10 cellular contexts compared by ENCODE assay signal in the genomic region with DNA sequence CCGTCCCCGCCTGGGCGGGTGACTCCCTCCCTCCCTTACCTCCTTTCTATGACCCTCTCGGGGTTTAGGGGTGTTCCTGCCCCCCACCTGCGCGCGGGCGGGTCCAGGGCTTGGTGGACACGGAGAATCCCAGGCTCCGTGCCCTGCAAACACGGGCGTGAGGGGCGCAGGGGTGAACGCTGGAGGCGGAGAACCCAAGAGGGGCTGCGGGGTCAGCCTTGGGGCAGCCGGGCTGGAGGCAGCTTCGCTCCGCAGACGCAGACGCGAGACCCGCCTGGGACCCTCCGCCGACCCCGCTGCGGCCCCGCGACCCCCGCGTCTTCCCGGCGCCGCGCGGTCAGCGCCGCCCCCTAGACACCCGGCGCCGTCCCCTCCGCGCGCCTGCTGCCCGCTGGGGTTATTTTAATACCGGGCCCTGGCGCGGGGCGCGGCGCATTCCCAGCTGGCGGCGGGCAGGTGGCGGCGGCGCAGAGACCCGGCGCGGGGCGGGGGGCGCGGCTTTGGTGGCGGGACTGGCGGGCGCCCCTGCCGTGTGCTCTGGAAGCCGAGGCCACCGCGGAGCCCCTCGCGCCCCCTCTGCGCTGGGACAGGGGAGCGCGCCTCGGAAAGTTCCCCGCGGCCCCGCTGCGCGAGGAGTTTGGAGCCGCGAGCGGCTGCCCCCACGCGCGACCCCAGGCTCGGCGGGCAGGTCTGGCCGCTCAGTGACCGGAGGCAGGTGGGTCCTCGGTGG. TPM values are rescaled to one million over a fixed set of nuclear protein-coding genes. Genes with fewer than 3 reads are reported as not detected.
DNase-seq lines count a peak whose midpoint lies in the region; ATAC-seq and TF ChIP-seq lines count a peak whose summit lies in the region.
"Had no signal": no experiment of that assay in that cellular context is flagged by ENCODE, and none has a peak within 500 bp of the region (broad histone marks: within the 10 kb centered on the region; RNA-seq: fewer than 3 reads in every experiment).

A gene (plus strand): TSS at position 433 of the 730 bp plus-strand sequence. CDS start 2,560 bp downstream, outside the sequence.

- TF ChIP-seq EP300 in upper lobe of left lung (IDR thresholded peaks at IDR 0.05): no peak

- H3K36me3 ChIP-seq in breast epithelium (no peaks in the 10 kb centered on the region), mesodermal cell (ENCODE audit: control insufficient read depth, insufficient read depth, low read length) (no peaks in the 10 kb centered on the region), upper lobe of left lung (no peaks in the 10 kb centered on the region)

- no TSS peak for BruUV-seq in MCF 10A (replicated peaks; lab: Mats Ljungman, UMichigan)

- H3K9me3 ChIP-seq in breast epithelium: no peaks in the 10 kb centered on the region
- H3K9me3 ChIP-seq in mesodermal cell (ENCODE audit: control insufficient read depth, low read length): no peaks in the 10 kb centered on the region
- no peaks in the 10 kb centered on the region for H3K9me3 ChIP-seq in upper lobe of left lung

- CTCF ChIA-PET in MCF 10A (lab: Yijun Ruan, JAX): interaction anchor here (0.7 kb wide), 1 partner anchor 15 kb away, joined by 3 read pairs; no protein-coding TSS in a partner anchor

- H3K27me3 ChIP-seq in breast epithelium (peaks cover 12 to 62% of the 10 kb centered on the region in 2 donors), upper lobe of left lung (peaks cover 0 to 47% (median 27%) of the 10 kb centered on the region in 4 donors)

- POLR2A ChIA-PET in MCF 10A (lab: Yijun Ruan, JAX): no interaction called here

- H3K27ac ChIP-seq in breast epithelium (peak within 1 kb of the TSS in 1 of 2 donors; percentile 7), mesodermal cell (ENCODE audit: low read depth, low read length, severe bottlenecking) (no peak within 1 kb of the TSS), upper lobe of left lung (no peak within 1 kb of the TSS)

- TF ChIP-seq POLR2A in breast epithelium (IDR thresholded peaks at IDR 0.05) (no peak), upper lobe of left lung (IDR thresholded peaks at IDR 0.05) (no peak)

- intact Hi-C loops in breast epithelium (cut with DNase I; ENCODE audit: low total_unique reads): loop anchor here (1.0 kb wide), 1 partner anchor 14 kb away; no protein-coding TSS in a partner anchor
- intact Hi-C loops in MCF 10A (cut with micrococcal nuclease): no loop called here

- WGBS in mesodermal cell (ENCODE audit: insufficient coverage in 2 of 2), 2 experiments: 6 to 10% methylated on average over 71 to 75 of the region's 91 CpGs
- WGBS in upper lobe of left lung, 2 donors: 4% methylated on average over 64 of the region's 91 CpGs; no CpG with 5 or more reads in 1 of the 2 donors

- no peak within 1 kb of the TSS for H3K4me3 Mint-ChIP-seq in MCF 10A (ENCODE audit: unreplicated experiment)
- peak within 1 kb of the TSS; percentile 70 for H3K4me3 Mint-ChIP-seq in central memory CD8-positive, alpha-beta T cell

- peaks cover 10% of the 10 kb centered on the region for H3K27me3 Mint-ChIP-seq in MCF 10A (ENCODE audit: insufficient read depth, unreplicated experiment)
- peaks cover 56% of the 10 kb centered on the region for H3K27me3 Mint-ChIP-seq in central memory CD8-positive, alpha-beta T cell

- TF ChIP-seq CTCF in breast epithelium (IDR thresholded peaks at IDR 0.05): no peak
- no peak for TF ChIP-seq CTCF in MCF 10A (IDR thresholded peaks at IDR 0.05; ENCODE audit: unreplicated experiment)
- TF ChIP-seq CTCF in upper lobe of left lung (IDR thresholded peaks at IDR 0.05): no peak

- no peaks in the 10 kb centered on the region for H3K4me1 Mint-ChIP-seq in MCF 10A (ENCODE audit: insufficient read depth, unreplicated experiment)
- peaks cover 12% of the 10 kb centered on the region for H3K4me1 Mint-ChIP-seq in central memory CD8-positive, alpha-beta T cell

- no peaks in the 10 kb centered on the region for H3K36me3 Mint-ChIP-seq in MCF 10A (ENCODE audit: insufficient read depth, unreplicated experiment)
- H3K36me3 Mint-ChIP-seq in central memory CD8-positive, alpha-beta T cell (ENCODE audit: insufficient read depth): no peaks in the 10 kb centered on the region

- H3K4me3 ChIP-seq in breast epithelium: peak within 1 kb of the TSS; percentile 34 to 58 (median 41)
- peak within 1 kb of the TSS; percentile 16 for H3K4me3 ChIP-seq in mesodermal cell (ENCODE audit: extremely low read depth, insufficient read depth, low read length, poor library complexity, severe bottlenecking)
- H3K4me3 ChIP-seq in upper lobe of left lung: peak within 1 kb of the TSS; percentile 10 to 33 (median 24)

- peaks cover 7 to 10% of the 10 kb centered on the region in 2 donors for H3K4me1 ChIP-seq in breast epithelium
- H3K4me1 ChIP-seq in mesodermal cell (ENCODE audit: control insufficient read depth, insufficient read depth, low read length, poor library complexity, severe bottlenecking): no peaks in the 10 kb centered on the region
- peaks cover 17 to 32% (median 22%) of the 10 kb centered on the region in 4 donors for H3K4me1 ChIP-seq in upper lobe of left lung

- no peaks in the 10 kb centered on the region for H3K9me3 Mint-ChIP-seq in MCF 10A (ENCODE audit: unreplicated experiment)
- H3K9me3 Mint-ChIP-seq in central memory CD8-positive, alpha-beta T cell: no peaks in the 10 kb centered on the region

- no peak within 1 kb of the TSS for H3K27ac Mint-ChIP-seq in MCF 10A (ENCODE audit: low read depth, unreplicated experiment)
- H3K27ac Mint-ChIP-seq in central memory CD8-positive, alpha-beta T cell (ENCODE audit: low read depth): no peak within 1 kb of the TSS

- DNase-seq in breast epithelium (ENCODE audit: low spot score in 2 of 2) (no peak), MCF 10A (ENCODE audit: unreplicated experiment) (no peak), upper lobe of left lung (peak in 1 of 2 donors; percentile 83), LoVo (ENCODE audit: low spot score) (no peak), NCI-H226 (no peak)
- DNase-seq in central memory CD8-positive, alpha-beta T cell (ENCODE audit: low spot score in 2 of 2): no peak
- DNase-seq: dermis blood vessel endothelial cell; stimulated activated CD4-positive, alpha-beta T cell treated with anti-CD3 and anti-CD28 coated beads, Interleukin-1b, Interleukin-23, amount 100 ng/mL, for 48 hours had no signal

- ATAC-seq in central memory CD8-positive, alpha-beta T cell (replicated peaks; ENCODE audit: extremely low read depth, poor library complexity, severe bottlenecking): no peak
- ATAC-seq in upper lobe of left lung (ENCODE audit: low FRiP score in 2 of 2) (no peak), GM21723 (IDR thresholded peaks at IDR 0.05; ENCODE audit: unreplicated experiment) (no peak)

RNA-seq across cellular contexts. Expression of the gene that starts here (rescaled TPM):
- under 1 TPM in 1 of 3 donors, not detected in 2; 0.33 TPM for total RNA-seq in breast epithelium
- not detected in 2 replicates for total RNA-seq in MCF 10A (2022)
- polyA plus RNA-seq in mesodermal cell (2013, experiment 1 of 2): 0.48 TPM
- 0.46 TPM for polyA plus RNA-seq in mesodermal cell (2013, experiment 2 of 2)
- total RNA-seq in upper lobe of left lung: under 1 TPM in 1 of 6 donors, not detected in 5; 0.39 TPM
- total RNA-seq: dermis blood vessel endothelial cell had no signal
